26 cellular contexts compared by ENCODE assay signal in the genomic region with DNA sequence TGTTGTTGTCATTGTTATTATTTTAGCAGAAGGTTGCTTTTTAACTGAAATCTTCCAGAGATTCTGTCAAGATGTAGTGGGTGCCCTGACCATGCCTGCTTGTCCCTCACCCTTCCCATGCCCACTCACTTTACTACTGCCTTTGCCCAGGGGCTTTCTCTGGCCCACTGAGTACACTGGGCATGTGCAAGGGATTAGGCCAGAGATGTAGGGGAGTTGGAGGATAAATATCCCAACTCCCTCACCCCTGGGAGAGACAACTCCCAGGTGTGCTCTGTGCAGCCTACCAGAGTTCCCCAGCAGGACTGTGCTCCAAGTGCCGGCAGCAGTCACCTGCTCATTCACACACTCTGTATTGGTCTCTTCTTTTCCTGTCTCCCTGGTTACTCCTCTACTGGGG.
"Had no signal": no experiment of that assay in that cellular context is flagged by ENCODE, and none has a peak within 500 bp of the region (broad histone marks: within the 10 kb centered on the region; RNA-seq: fewer than 3 reads in every experiment).

No MANE protein-coding gene starts in this region.

- H3K4me1 Mint-ChIP-seq: activated CD4-positive, alpha-beta T cell treated with anti-CD3 and anti-CD28 coated beads, Interleukin-2, amount 10 ng/mL, durations not matched to agents 24 days and 14 days had no signal

- H3K4me3 Mint-ChIP-seq: activated CD4-positive, alpha-beta T cell treated with anti-CD3 and anti-CD28 coated beads, Interleukin-2, amount 10 ng/mL, durations not matched to agents 24 days and 14 days; activated CD8-positive, alpha-beta T cell treated with anti-CD3 and anti-CD28 coated beads for 36 hours; activated naive CD4-positive, alpha-beta T cell treated with anti-CD3 and anti-CD28 coated beads for 36 hours; activated T-cell treated with anti-CD3 and anti-CD28 coated beads, Interleukin-2, amount 50 U/mL, for 24 hours had no signal

- H3K27ac Mint-ChIP-seq: activated CD4-positive, alpha-beta T cell treated with anti-CD3 and anti-CD28 coated beads, Interleukin-2, amount 10 ng/mL, durations not matched to agents 24 days and 14 days; activated CD8-positive, alpha-beta T cell treated with anti-CD3 and anti-CD28 coated beads for 36 hours; activated naive CD4-positive, alpha-beta T cell treated with anti-CD3 and anti-CD28 coated beads for 36 hours; activated naive CD4-positive, alpha-beta T cell treated with anti-CD3 and anti-CD28 coated beads, Interleukin-2, amount 50 U/mL, for 72 hours; activated T-cell treated with anti-CD3 and anti-CD28 coated beads, Interleukin-2, amount 50 U/mL, for 24 hours; activated T-helper 2 cell treated with anti-CD3 and anti-CD28 coated beads, Interferon-gamma antibody, Interleukin-2, Interleukin-4, amounts not matched to agents 10 μg/mL and 5 μg/mL and 100 μg/mL, durations not matched to agents 14 hours and 24 hours and 36 hours had no signal

- H3K9me3 Mint-ChIP-seq: activated CD8-positive, alpha-beta T cell treated with anti-CD3 and anti-CD28 coated beads for 36 hours; activated naive CD4-positive, alpha-beta T cell treated with anti-CD3 and anti-CD28 coated beads for 36 hours; activated naive CD4-positive, alpha-beta T cell treated with anti-CD3 and anti-CD28 coated beads, Interleukin-2, amount 50 U/mL, for 72 hours; activated T-cell treated with anti-CD3 and anti-CD28 coated beads, Interleukin-2, amount 50 U/mL, for 24 hours; activated T-helper 2 cell treated with anti-CD3 and anti-CD28 coated beads, Interferon-gamma antibody, Interleukin-2, Interleukin-4, amounts not matched to agents 10 μg/mL and 5 μg/mL and 100 μg/mL, durations not matched to agents 14 hours and 24 hours and 36 hours had no signal

- DNase-seq: activated CD4-positive, alpha-beta T cell treated with anti-CD3 and anti-CD28 coated beads, Interleukin-2, amount 10 ng/mL, durations not matched to agents 24 days and 14 days; activated CD4-positive, alpha-beta T cell treated with anti-CD3 and anti-CD28 coated beads, Interleukin-2, amount 50 U/mL, for 4 hours; activated CD8-positive, alpha-beta T cell treated with anti-CD3 and anti-CD28 coated beads for 36 hours; activated gamma-delta T cell; activated naive CD4-positive, alpha-beta T cell treated with anti-CD3 and anti-CD28 coated beads for 36 hours; activated T-cell treated with anti-CD3 and anti-CD28 coated beads, Interleukin-2, amount 50 U/mL, for 24 hours; adrenal gland; body of pancreas; Kasumi-1; KBM-7; MG63; MV-4-11; NCI-H1092; NCI-H1436 treated with DMSO at 0.1 percent for 48 hours; NCI-H1694 treated with DMSO at 0.1 percent for 48 hours; NCI-H2029; NCI-H2227 treated with DMSO at 0.1 percent for 48 hours; NCI-H524 treated with DMSO at 0.1 percent for 48 hours; SHP77; SJCRH30; T1000 had no signal

- H3K36me3 ChIP-seq: adrenal gland, breast epithelium, MG63, SJCRH30 had no signal

- H3K9me3 ChIP-seq: adrenal gland, body of pancreas, breast epithelium, MG63, SJCRH30 had no signal

- H3K27ac ChIP-seq: adrenal gland, body of pancreas, breast epithelium, SJCRH30, SK-N-MC had no signal

- ATAC-seq: activated CD8-positive, alpha-beta T cell treated with anti-CD3 and anti-CD28 coated beads for 36 hours; activated naive CD4-positive, alpha-beta T cell treated with anti-CD3 and anti-CD28 coated beads, Interleukin-2, amount 50 U/mL, for 72 hours; body of pancreas; Panc1 had no signal

- H3K36me3 Mint-ChIP-seq: activated naive CD4-positive, alpha-beta T cell treated with anti-CD3 and anti-CD28 coated beads, Interleukin-2, amount 50 U/mL, for 72 hours had no signal

- H3K27me3 ChIP-seq: adrenal gland, body of pancreas, MG63, SJCRH30 had no signal

- H3K4me3 ChIP-seq: adrenal gland, body of pancreas, breast epithelium, MG63, SJCRH30, SK-N-MC had no signal

- H3K4me1 ChIP-seq: adrenal gland, breast epithelium had no signal
